ENCODE assay signal across 22 cellular contexts in genomic region chr10:35382096-35382495, GRCh38. TPM values are rescaled to one million over a fixed set of nuclear protein-coding genes. Genes with fewer than 3 reads are reported as not detected.
DNase-seq lines count a peak whose midpoint lies in the region; ATAC-seq and TF ChIP-seq lines count a peak whose summit lies in the region.
"Had no signal": no experiment of that assay in that cellular context is flagged by ENCODE, and none has a peak within 500 bp of the region (broad histone marks: within the 10 kb centered on the region; RNA-seq: fewer than 3 reads in every experiment).

No MANE protein-coding gene starts in this region.

- CTCF ChIA-PET in CD4-positive, alpha-beta memory T cell (lab: Charles Lee; ENCODE audit: partially characterized antibody): interaction anchor here (0.6 kb wide), 1 partner anchor 142 kb away, joined by 3 read pairs; no protein-coding TSS in a partner anchor

- no peak overlapping the region for H3K4me3 ChIP-seq in lung
- H3K4me3 ChIP-seq in CD4-positive, alpha-beta memory T cell (ENCODE audit: low read length in 2 of 2): no peak overlapping the region
- H3K4me3 ChIP-seq: SJSA1 had no signal

- peaks cover 22 to 59% of the 10 kb centered on the region in 2 donors for H3K4me1 ChIP-seq in lung (ENCODE audit: control insufficient read depth in 2 of 2, insufficient read depth in 2 of 2, low read length in 2 of 2)
- peaks cover 32% of the 10 kb centered on the region for H3K4me1 ChIP-seq in CD4-positive, alpha-beta memory T cell (ENCODE audit: insufficient read depth, low read length)

- H3K4me1 Mint-ChIP-seq in dendritic cell treated with granulocyte-macrophage colony-stimulating factor and Interleukin-4, amounts not matched to agents 40 ng/mL and 50 ng/mL, for 4 days (ENCODE audit: low read depth): peaks cover 73% of the 10 kb centered on the region
- peaks cover 56 to 83% (median 70%) of the 10 kb centered on the region in 4 donors for H3K4me1 Mint-ChIP-seq in CD4-positive, alpha-beta memory T cell
- H3K4me1 Mint-ChIP-seq in chondrocyte (ENCODE audit: low read depth): peaks cover 54% of the 10 kb centered on the region

- H3K27me3 ChIP-seq in lung (ENCODE audit: control insufficient read depth, insufficient read depth): no peaks in the 10 kb centered on the region
- no peaks in the 10 kb centered on the region for H3K27me3 ChIP-seq in CD4-positive, alpha-beta memory T cell (ENCODE audit: insufficient read depth, low read length)
- H3K27me3 ChIP-seq: SJSA1 had no signal

- POLR2A ChIA-PET in CD4-positive, alpha-beta memory T cell (lab: Charles Lee; ENCODE audit: partially characterized antibody): no interaction called here

- TF ChIP-seq CTCF in lung (IDR thresholded peaks at IDR 0.05; ENCODE audit: control extremely low read depth, extremely low read depth) (no peak), chondrocyte (IDR thresholded peaks at IDR 0.05) (no peak)

- WGBS in lung, 2 donors: 90 to 94% methylated on average over 8 of the region's 8 CpGs

- no peaks in the 10 kb centered on the region for H3K36me3 ChIP-seq in lung (ENCODE audit: control insufficient read depth in 2 of 2, insufficient read depth in 2 of 2, low read length in 2 of 2)
- H3K36me3 ChIP-seq in CD4-positive, alpha-beta memory T cell (ENCODE audit: insufficient read depth, low read length): no peaks in the 10 kb centered on the region
- H3K36me3 ChIP-seq: SJSA1 had no signal

- H3K9me3 Mint-ChIP-seq in dendritic cell treated with granulocyte-macrophage colony-stimulating factor and Interleukin-4, amounts not matched to agents 40 ng/mL and 50 ng/mL, for 4 days: no peaks in the 10 kb centered on the region
- peaks cover 0 to under 1% (median 0%) of the 10 kb centered on the region in 8 donors for H3K9me3 Mint-ChIP-seq in CD4-positive, alpha-beta memory T cell
- H3K9me3 Mint-ChIP-seq in chondrocyte (ENCODE audit: low read depth): no peaks in the 10 kb centered on the region

- DNase-seq in Right ventricle myocardium inferior (ENCODE audit: missing footprints): no peak
- no peak for DNase-seq in cardiac septum (ENCODE audit: low spot score)
- DNase-seq in lung (ENCODE audit: low spot score): no peak
- no peak for DNase-seq in CD4-positive, alpha-beta memory T cell
- DNase-seq in NCI-H1694 treated with DMSO at 0.1 percent for 48 hours (lab: John Stamatoyannopoulos, UW): no peak
- DNase-seq in chondrocyte (ENCODE audit: low spot score): no peak
- DNase-seq: COR-L47, DMS153, EL, GOT3, KG1, NCI-H1092, NCI-H146, NCI-H2081 treated with DMSO at 0.1 percent for 48 hours, NCI-H510A, NCI-H774, RPMI8226 had no signal

- H3K27me3 Mint-ChIP-seq in dendritic cell treated with granulocyte-macrophage colony-stimulating factor and Interleukin-4, amounts not matched to agents 40 ng/mL and 50 ng/mL, for 4 days: no peaks in the 10 kb centered on the region
- H3K27me3 Mint-ChIP-seq in CD4-positive, alpha-beta memory T cell: no peaks in the 10 kb centered on the region
- no peaks in the 10 kb centered on the region for H3K27me3 Mint-ChIP-seq in chondrocyte (ENCODE audit: low read depth)

- ATAC-seq in Right ventricle myocardium inferior: peak; percentile 45
- no peak for ATAC-seq in lung (ENCODE audit: insufficient read depth, low FRiP score)
- ATAC-seq in HG02588 (IDR thresholded peaks at IDR 0.05; ENCODE audit: unreplicated experiment): no peak

- H3K36me3 Mint-ChIP-seq in dendritic cell treated with granulocyte-macrophage colony-stimulating factor and Interleukin-4, amounts not matched to agents 40 ng/mL and 50 ng/mL, for 4 days (ENCODE audit: low read depth): peaks cover 9% of the 10 kb centered on the region
- H3K36me3 Mint-ChIP-seq in CD4-positive, alpha-beta memory T cell: peaks cover 4 to 15% of the 10 kb centered on the region in 2 donors
- H3K36me3 Mint-ChIP-seq in chondrocyte (ENCODE audit: low read depth): no peaks in the 10 kb centered on the region

- H3K4me3 Mint-ChIP-seq in dendritic cell treated with granulocyte-macrophage colony-stimulating factor and Interleukin-4, amounts not matched to agents 40 ng/mL and 50 ng/mL, for 4 days: no peak overlapping the region
- no peak overlapping the region for H3K4me3 Mint-ChIP-seq in CD4-positive, alpha-beta memory T cell
- H3K4me3 Mint-ChIP-seq in chondrocyte (ENCODE audit: unreplicated experiment): no peak overlapping the region

- H3K27ac Mint-ChIP-seq in dendritic cell treated with granulocyte-macrophage colony-stimulating factor and Interleukin-4, amounts not matched to agents 40 ng/mL and 50 ng/mL, for 4 days: peak overlapping the region; percentile 53
- no peak overlapping the region for H3K27ac Mint-ChIP-seq in CD4-positive, alpha-beta memory T cell
- H3K27ac Mint-ChIP-seq in chondrocyte (ENCODE audit: unreplicated experiment): no peak overlapping the region

- H3K9me3 ChIP-seq in lung (ENCODE audit: control insufficient read depth in 2 of 2, insufficient read depth in 1 of 2, low read length in 1 of 2): no peaks in the 10 kb centered on the region
- H3K9me3 ChIP-seq in CD4-positive, alpha-beta memory T cell (ENCODE audit: control insufficient read depth in 1 of 2, low read length in 2 of 2): no peaks in the 10 kb centered on the region

- intact Hi-C loops in Right ventricle myocardium inferior (cut with DNase I) (no loop called here), cardiac septum (cut with DNase I) (no loop called here)
- intact Hi-C loops in dendritic cell treated with granulocyte-macrophage colony-stimulating factor and Interleukin-4, amounts not matched to agents 40 ng/mL and 50 ng/mL, for 4 days (cut with micrococcal nuclease): no loop called here
- intact Hi-C loops in CD4-positive, alpha-beta memory T cell (cut with micrococcal nuclease): no loop called here

- peak overlapping the region; percentile 41 to 62 for H3K27ac ChIP-seq in lung (ENCODE audit: low read depth in 1 of 2, low read length in 1 of 2)
- no peak overlapping the region for H3K27ac ChIP-seq in CD4-positive, alpha-beta memory T cell (ENCODE audit: low read depth, low read length)
- H3K27ac ChIP-seq: 22Rv1, C4-2B, SJSA1 had no signal

RNA-seq across cellular contexts. Expression of gene CCNY, which starts 45.8 kb away (rescaled TPM):
- total RNA-seq in Right ventricle myocardium inferior (91.8 TPM), cardiac septum (83.4 TPM), lung (10 to 100 TPM; 43.4 to 63.0 TPM), chondrocyte (68.7 to 76.0 TPM (median 74.6 TPM) in 3 replicates)
- polyA plus RNA-seq in lung: 10 to 100 TPM; 26.6 to 34.3 TPM
- 10 to 100 TPM; 65.9 to 66.7 TPM for total RNA-seq in CD4-positive, alpha-beta memory T cell
- polyA plus RNA-seq in CD4-positive, alpha-beta memory T cell: 10 to 100 TPM in 1 of 2 donors, 1 to 10 TPM in 1; 5.6 to 17.1 TPM
